22 cellular contexts compared by ENCODE assay signal in genomic region chr11:12382451-12382850, GRCh38. TPM values are rescaled to one million over a fixed set of nuclear protein-coding genes. Genes with fewer than 3 reads are reported as not detected.
A peak's percentile ranks its signal among the peaks of the same experiment; 100 is the strongest.
DNase-seq lines count a peak whose midpoint lies in the region; ATAC-seq and TF ChIP-seq lines count a peak whose summit lies in the region.
"Had no signal": no experiment of that assay in that cellular context is flagged by ENCODE, and none has a peak within 500 bp of the region (broad histone marks: within the 10 kb centered on the region; RNA-seq: fewer than 3 reads in every experiment).

No MANE protein-coding gene starts in this region.

- intact Hi-C loops in left ventricle myocardium inferior (cut with micrococcal nuclease) = no loop called here
- intact Hi-C loops in left cardiac atrium (cut with DNase I) = no loop called here
- intact Hi-C loops in sigmoid colon (cut with DNase I) = no loop called here

- no peak for TF ChIP-seq CTCF in left ventricle myocardium inferior (IDR thresholded peaks at IDR 0.05; ENCODE audit: borderline replicate concordance)
- no peak for TF ChIP-seq CTCF in sigmoid colon (IDR thresholded peaks at IDR 0.05)

- 85 to 89% methylated on average over 1 of the region's 1 CpG for WGBS in sigmoid colon, 2 donors

- H3K27me3 ChIP-seq in left ventricle myocardium inferior (ENCODE audit: low read depth) = no peaks in the 10 kb centered on the region
- no peaks in the 10 kb centered on the region for H3K27me3 ChIP-seq in sigmoid colon
- H3K27me3 ChIP-seq: MG63 had no signal

- DNase-seq in left ventricle myocardium inferior (no peak), left cardiac atrium (no peak), iris pigment epithelial cell (ENCODE audit: low read depth) (peak; percentile 44), sigmoid colon (no peak), KG1 (lab: John Stamatoyannopoulos, UW) (no peak)
- no peak for DNase-seq in stimulated activated naive CD4-positive, alpha-beta T cell treated with Interleukin-2 at 50 U/mL for 16 hours (lab: John Stamatoyannopoulos, UW)
- DNase-seq: 8988T; AML-193; C1 segment of cervical spinal cord; CD8-positive, alpha-beta T cell; DND-41; GOT3; HCEC 1CT; Kasumi-1; MG63; NCI-H1417 treated with DMSO at 0.1 percent for 48 hours; NCI-H69; NK-92 treated with Interleukin-12 subunit alpha and Interleukin-12 subunit beta, amount 100 ng/mL, for 24 hours; SIG-M5; SK-N-SH had no signal

- TF ChIP-seq EP300 in sigmoid colon (IDR thresholded peaks at IDR 0.05) = no peak

- ATAC-seq in left cardiac atrium (no peak), HG02678 (IDR thresholded peaks at IDR 0.05; ENCODE audit: unreplicated experiment) (no peak)
- ATAC-seq: CD8-positive, alpha-beta T cell; Panc1 had no signal

- H3K27ac ChIP-seq in left ventricle myocardium inferior (replicated peaks) (peak overlapping the region; percentile 98), sigmoid colon (peak overlapping the region; percentile 97 to 99 (median 98))

- TF ChIP-seq POLR2A in sigmoid colon (IDR thresholded peaks at IDR 0.05) = no peak

- H3K4me3 ChIP-seq in left ventricle myocardium inferior (no peak overlapping the region), sigmoid colon (peak overlapping the region in 1 of 4 donors; percentile 8)
- H3K4me3 ChIP-seq: MG63 had no signal

- peaks cover 89% of the 10 kb centered on the region for H3K4me1 ChIP-seq in left ventricle myocardium inferior
- H3K4me1 ChIP-seq in sigmoid colon = peaks cover 0 to 86% (median 71%) of the 10 kb centered on the region in 4 donors

- H3K9me3 ChIP-seq in left ventricle myocardium inferior (replicated peaks) (no peaks in the 10 kb centered on the region), sigmoid colon (no peaks in the 10 kb centered on the region)
- H3K9me3 ChIP-seq: MG63, SK-N-SH had no signal

- H3K36me3 ChIP-seq in left ventricle myocardium inferior (peaks cover 4% of the 10 kb centered on the region), sigmoid colon (no peaks in the 10 kb centered on the region)

RNA-seq across cellular contexts. Expression of gene PARVA, which starts 5.1 kb away (rescaled TPM):
- total RNA-seq in left ventricle myocardium inferior = 75.4 TPM
- 100 to 1,000 TPM in 1 of 2 donors, 10 to 100 TPM in 1; 66.5 to 105 TPM for total RNA-seq in left cardiac atrium
- 100 to 1,000 TPM; 110 to 195 (median 161) TPM for total RNA-seq in sigmoid colon
- 10 to 100 TPM; 15.7 to 27.8 (median 16.8) TPM for polyA plus RNA-seq in sigmoid colon
